Comparison of ENCODE assay signal across 23 cellular contexts in genomic region chr6:39422273-39422672, GRCh38.
DNase-seq lines count a peak whose midpoint lies in the region; ATAC-seq and TF ChIP-seq lines count a peak whose summit lies in the region.
"Had no signal": no experiment of that assay in that cellular context is flagged by ENCODE, and none has a peak within 500 bp of the region (broad histone marks: within the 10 kb centered on the region; RNA-seq: fewer than 3 reads in every experiment).

No MANE protein-coding gene starts in this region.

- no peak overlapping the region for H2AFZ ChIP-seq in GM23338

- TF ChIP-seq EP300 in suprapubic skin (IDR thresholded peaks at IDR 0.05) = no peak

- peaks cover 1% of the 10 kb centered on the region for H3K27me3 Mint-ChIP-seq in GM23338 (ENCODE audit: insufficient read depth, low read depth, poor library complexity)

- TF ChIP-seq CTCF in ascending aorta (IDR thresholded peaks at IDR 0.05) (no peak), heart right ventricle (IDR thresholded peaks at IDR 0.05) (no peak), suprapubic skin (IDR thresholded peaks at IDR 0.05) (no peak), GM23338 (conservative IDR thresholded peaks at IDR 0.05; ENCODE audit: low read depth in 2 of 2) (no peak)

- no peaks in the 10 kb centered on the region for H3K36me3 Mint-ChIP-seq in GM23338 (ENCODE audit: low read depth)
- H3K36me3 Mint-ChIP-seq: CD4-positive, alpha-beta memory T cell; T-cell had no signal

- no peak overlapping the region for H3K4me3 Mint-ChIP-seq in GM23338
- H3K4me3 Mint-ChIP-seq: CD4-positive, alpha-beta memory T cell; T-cell had no signal

- H3K27ac ChIP-seq in ascending aorta (peak overlapping the region; percentile 80 to 81), heart right ventricle (peak overlapping the region in 5 of 10 donors; percentile 22 to 48 (median 39)), suprapubic skin (peak overlapping the region; percentile 82), GM23338 (ENCODE audit: low read depth) (no peak overlapping the region)
- H3K27ac ChIP-seq: HL-60, WERI-Rb-1 had no signal

- peak in 1 of 2 donors; percentile 68 for DNase-seq in ascending aorta (ENCODE audit: low spot score in 2 of 2)
- DNase-seq in heart right ventricle = peak in 1 of 2 donors; percentile 15
- DNase-seq in myocyte (ENCODE audit: low read depth) = peak; percentile 3
- DNase-seq in suprapubic skin (ENCODE audit: low spot score in 2 of 2) = peak; percentile 87 to 88
- no peak for DNase-seq in NCI-H345 treated with DMSO at 0.1 percent for 48 hours (lab: John Stamatoyannopoulos, UW; ENCODE audit: unreplicated experiment)
- DNase-seq in GM23338 (ENCODE audit: low spot score) = no peak
- DNase-seq in SHP77 (lab: John Stamatoyannopoulos, UW) = no peak
- DNase-seq: activated CD4-positive, alpha-beta T cell treated with anti-CD3 and anti-CD28 coated beads, Interleukin-2, amount 50 U/mL, for 4 hours; activated naive CD4-positive, alpha-beta T cell treated with Interleukin-2 at 50 U/mL for 16 hours; activated T-cell treated with anti-CD3 and anti-CD28 coated beads, Interleukin-2, amount 50 U/mL, for 1 hour; CD4-positive, alpha-beta memory T cell; DMS153; kidney glomerular epithelial cell; NCI-H1436; NCI-H2171 treated with DMSO at 0.1 percent for 48 hours; NCI-H748 treated with DMSO at 0.1 percent for 48 hours; occipital lobe; SHP77 treated with DMSO at 0.1 percent for 48 hours; stimulated activated CD4-positive, alpha-beta T cell treated with anti-CD3 and anti-CD28 coated beads, Interleukin-4, amount 100 ng/mL, for 24 hours; T-cell; WERI-Rb-1 had no signal

- H3F3A ChIP-seq in GM23338 (replicated peaks; ENCODE audit: low read depth) = no peaks in the 10 kb centered on the region

- H3K27me3 ChIP-seq in ascending aorta (no peaks in the 10 kb centered on the region), heart right ventricle (no peaks in the 10 kb centered on the region), suprapubic skin (no peaks in the 10 kb centered on the region), GM23338 (ENCODE audit: insufficient read depth) (no peaks in the 10 kb centered on the region)

- intact Hi-C loops in ascending aorta (cut with DNase I) = no loop called here
- intact Hi-C loops in heart right ventricle (cut with DNase I) = loop anchor here in 2 of 10 donors (10.0 kb wide), 2 partner anchors 53 to 123 kb away; no protein-coding TSS in a partner anchor

- H3K9me3 ChIP-seq in ascending aorta = no peaks in the 10 kb centered on the region
- no peaks in the 10 kb centered on the region for H3K9me3 ChIP-seq in heart right ventricle
- H3K9me3 ChIP-seq in suprapubic skin = no peaks in the 10 kb centered on the region

- H3K36me3 ChIP-seq in ascending aorta (no peaks in the 10 kb centered on the region), heart right ventricle (no peaks in the 10 kb centered on the region), suprapubic skin (no peaks in the 10 kb centered on the region), GM23338 (ENCODE audit: insufficient read depth) (no peaks in the 10 kb centered on the region)
- H3K36me3 ChIP-seq: WERI-Rb-1 had no signal

- H3K4me1 Mint-ChIP-seq in GM23338 = no peaks in the 10 kb centered on the region
- H3K4me1 Mint-ChIP-seq: CD4-positive, alpha-beta memory T cell; T-cell had no signal

- H3K4me1 ChIP-seq in ascending aorta (peaks cover 0 to 15% of the 10 kb centered on the region in 2 donors), heart right ventricle (peaks cover 0 to 32% (median 6%) of the 10 kb centered on the region in 9 donors), suprapubic skin (peaks cover 45% of the 10 kb centered on the region), GM23338 (ENCODE audit: insufficient read depth) (peaks cover 6% of the 10 kb centered on the region; the same call in 1 of the 2 replicates)

- no peak overlapping the region for H3K4me2 ChIP-seq in GM23338

- TF ChIP-seq POLR2A in suprapubic skin (IDR thresholded peaks at IDR 0.05) = no peak

- H3K79me2 ChIP-seq in GM23338 (replicated peaks; ENCODE audit: insufficient read depth) = no peaks in the 10 kb centered on the region

- peak; percentile 20 to 78 (median 60) for ATAC-seq in heart right ventricle
- no peak for ATAC-seq in GM23338
- ATAC-seq in GM21576 (IDR thresholded peaks at IDR 0.05; ENCODE audit: unreplicated experiment) = no peak
- ATAC-seq: T-cell had no signal

- no peaks in the 10 kb centered on the region for H3K9me3 Mint-ChIP-seq in GM23338
- H3K9me3 Mint-ChIP-seq: CD4-positive, alpha-beta memory T cell; T-cell had no signal

- H3K9me2 ChIP-seq in GM23338 (ENCODE audit: insufficient read depth) = peaks cover 3% of the 10 kb centered on the region; the same call in 1 of the 2 replicates

- 50 to 59% methylated on average over 7 of the region's 7 CpGs for WGBS in heart right ventricle, 2 donors
- 30% methylated on average over 7 of the region's 7 CpGs for WGBS in suprapubic skin

- H3K4me3 ChIP-seq in ascending aorta (no peak overlapping the region), heart right ventricle (no peak overlapping the region), suprapubic skin (no peak overlapping the region), GM23338 (no peak overlapping the region)

- H3K27ac Mint-ChIP-seq in GM23338 = no peak overlapping the region
- H3K27ac Mint-ChIP-seq: CD4-positive, alpha-beta memory T cell; T-cell had no signal

- no peaks in the 10 kb centered on the region for H4K20me1 ChIP-seq in GM23338 (replicated peaks; ENCODE audit: insufficient read depth)

TF ChIP-seq in GM23338, 12 proteins besides CTCF, POLR2A, EP300 and RAD21 (continues in another document):
- TF ChIP-seq ETS1 (IDR thresholded peaks at IDR 0.05) (no peak), ZNF331 (CRISPR knock-in tag; IDR thresholded peaks at IDR 0.05; ENCODE audit: low read depth) (no peak), STAT1 (IDR thresholded peaks at IDR 0.05; ENCODE audit: unreplicated experiment) (no peak), EZH2 (IDR thresholded peaks at IDR 0.05; ENCODE audit: low read depth, unreplicated experiment) (no peak), REST (IDR thresholded peaks at IDR 0.05; ENCODE audit: unreplicated experiment) (no peak), JUNB (IDR thresholded peaks at IDR 0.05; ENCODE audit: unreplicated experiment) (no peak), ZNF114 (CRISPR knock-in tag; IDR thresholded peaks at IDR 0.05) (no peak), NANOG (IDR thresholded peaks at IDR 0.05; ENCODE audit: borderline replicate concordance) (no peak), POLR2AphosphoS5 (IDR thresholded peaks at IDR 0.05; ENCODE audit: low read depth) (no peak)

Comparison
In these comparisons a context has a peak if more than half of its experiments do, and no peak if none do; other contexts are left out.
1. DNase-seq: peak in myocyte (single experiment) and suprapubic skin (2 of 2); none in NCI-H345 treated with DMSO at 0.1 percent for 48 hours (single experiment), GM23338 (single experiment) and SHP77 (0 of 2).
2. ATAC-seq: peak in heart right ventricle (8 of 8); none in GM23338 (single experiment) and GM21576 (single experiment).